8 cellular contexts compared by ENCODE assay signal in genomic region chr7:131557521-131558385, GRCh38. TPM values are rescaled to one million over a fixed set of nuclear protein-coding genes. Genes with fewer than 3 reads are reported as not detected.
DNase-seq lines count a peak whose midpoint lies in the region; ATAC-seq and TF ChIP-seq lines count a peak whose summit lies in the region.

No MANE protein-coding gene starts in this region.

- peaks cover 10% of the 10 kb centered on the region for H3K4me1 ChIP-seq in mucosa of descending colon (ENCODE audit: low read depth)

- no peaks in the 10 kb centered on the region for H3K9me3 ChIP-seq in mucosa of descending colon

- no peak overlapping the region for H3K4me3 ChIP-seq in mucosa of descending colon

- no peak for ATAC-seq in mucosa of descending colon

- DNase-seq in stimulated activated CD4-positive, alpha-beta T cell treated with anti-CD3 and anti-CD28 coated beads, Interleukin-4, amount 100 ng/mL, for 1 hour: peak; percentile 4
- no peak for DNase-seq in stimulated activated CD4-positive, alpha-beta T cell treated with anti-CD3 and anti-CD28 coated beads, Interleukin-2, amount 100 ng/mL, for 24 hours
- peak; percentile 74 to 82 for DNase-seq in dermis microvascular lymphatic vessel endothelial cell (ENCODE audit: low read depth in 2 of 2)
- peak in 2 of 3 donors; percentile 31 to 54 for DNase-seq in mucosa of descending colon
- DNase-seq in NCI-H510A treated with DMSO at 0.1 percent for 48 hours (lab: John Stamatoyannopoulos, UW): no peak
- DNase-seq in cortex of kidney (lab: John Stamatoyannopoulos, UW): no peak
- DNase-seq in DMS79 treated with DMSO at 0.1 percent for 48 hours (lab: John Stamatoyannopoulos, UW): no peak
- no peak for DNase-seq in NOMO-1 treated with dmso at 0.1 percent for 144 hours (lab: John Stamatoyannopoulos, UW; ENCODE audit: unreplicated experiment)

- intact Hi-C loops in mucosa of descending colon (cut with DNase I, micrococcal nuclease): no loop called here

- no peak for TF ChIP-seq CTCF in mucosa of descending colon (IDR thresholded peaks at IDR 0.05)

- no peaks in the 10 kb centered on the region for H3K36me3 ChIP-seq in mucosa of descending colon (ENCODE audit: low read depth)

RNA-seq across cellular contexts. Expression of gene PODXL, which starts 1.3 kb away (rescaled TPM):
- total RNA-seq in dermis microvascular lymphatic vessel endothelial cell (194 and 210 TPM in 2 replicates), mucosa of descending colon (10 to 100 TPM; 11.8 to 25.6 (median 12.8) TPM)

Comparison
In these comparisons a context has a peak if more than half of its experiments do, and no peak if none do; other contexts are left out.
1. DNase-seq: peak in stimulated activated CD4-positive, alpha-beta T cell treated with anti-CD3 and anti-CD28 coated beads, Interleukin-4, amount 100 ng/mL, for 1 hour (single experiment), dermis microvascular lymphatic vessel endothelial cell (2 of 2) and mucosa of descending colon (2 of 3); none in stimulated activated CD4-positive, alpha-beta T cell treated with anti-CD3 and anti-CD28 coated beads, Interleukin-2, amount 100 ng/mL, for 24 hours (0 of 2), NCI-H510A treated with DMSO at 0.1 percent for 48 hours (single experiment), cortex of kidney (single experiment), DMS79 treated with DMSO at 0.1 percent for 48 hours (single experiment) and NOMO-1 treated with dmso at 0.1 percent for 144 hours (single experiment).